In the genomic region with DNA sequence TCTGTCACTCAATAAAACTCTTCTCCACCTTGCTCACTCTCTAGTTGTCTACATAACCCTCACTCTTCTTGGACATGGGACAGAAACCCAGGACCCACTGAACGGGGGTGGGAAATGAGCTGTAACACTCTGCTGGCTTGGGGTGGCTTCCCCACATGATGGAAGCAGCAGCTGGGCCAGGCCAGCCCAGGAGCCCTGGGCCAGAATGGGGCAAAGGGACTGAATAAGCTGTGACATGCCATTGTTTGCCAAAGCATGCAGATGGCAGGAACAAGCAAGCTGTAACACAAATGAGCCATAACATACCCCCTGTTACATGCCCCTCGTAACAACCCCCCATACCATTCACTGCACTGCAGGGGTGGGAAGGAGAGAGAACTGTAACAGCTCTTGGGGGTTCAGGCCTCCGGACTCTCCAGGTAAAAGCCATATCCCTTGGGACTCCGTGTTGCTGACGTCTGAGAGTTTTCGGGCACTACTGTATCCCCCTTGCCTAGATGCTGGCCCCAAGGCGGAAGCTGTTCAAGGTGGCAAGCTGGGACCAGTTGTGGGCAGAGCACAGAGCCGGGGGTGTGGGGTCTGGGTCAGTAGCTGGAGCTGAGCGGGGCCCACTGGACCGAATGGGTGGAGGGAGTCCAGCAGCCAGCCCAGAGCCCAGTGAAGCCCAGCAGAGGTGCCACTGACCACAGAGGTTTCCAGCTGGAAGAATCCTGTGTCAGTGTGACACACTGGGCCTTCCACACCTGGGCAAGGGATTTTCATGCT, we compare ENCODE assay signal across 29 cellular contexts. TPM values are rescaled to one million over a fixed set of nuclear protein-coding genes. Genes with fewer than 3 reads are reported as not detected.
"Had no signal": no experiment of that assay in that cellular context is flagged by ENCODE, and none has a peak within 500 bp of the region (broad histone marks: within the 10 kb centered on the region; RNA-seq: fewer than 3 reads in every experiment).

No MANE protein-coding gene starts in this region.

- H3K9me3 Mint-ChIP-seq: activated CD4-positive, alpha-beta memory T cell treated with anti-CD3 and anti-CD28 coated beads, Interleukin-2, amount 10 ng/mL, durations not matched to agents 7 days and 5 days; activated CD4-positive, alpha-beta T cell treated with anti-CD3 and anti-CD28 coated beads, Interleukin-2, amount 10 ng/mL, durations not matched to agents 7 days and 5 days; naive thymus-derived CD4-positive, alpha-beta T cell; stimulated activated naive CD8-positive, alpha-beta T cell treated with anti-CD3 and anti-CD28 coated beads, Interleukin-15, amount 100 ng/mL, for 72 hours had no signal

- H3K9me3 ChIP-seq: gastrocnemius medialis, right atrium auricular region, spleen, tibial nerve had no signal

- H3K4me3 ChIP-seq: gastrocnemius medialis, right atrium auricular region, spleen, tibial nerve had no signal

- H3K4me3 Mint-ChIP-seq: activated CD4-positive, alpha-beta memory T cell treated with anti-CD3 and anti-CD28 coated beads, Interleukin-2, amount 10 ng/mL, durations not matched to agents 7 days and 5 days; activated CD4-positive, alpha-beta T cell treated with anti-CD3 and anti-CD28 coated beads, Interleukin-2, amount 10 ng/mL, durations not matched to agents 7 days and 5 days; activated naive CD8-positive, alpha-beta T cell; naive thymus-derived CD4-positive, alpha-beta T cell; stimulated activated naive CD8-positive, alpha-beta T cell treated with anti-CD3 and anti-CD28 coated beads, Interleukin-15, amount 100 ng/mL, for 72 hours; T-helper 17 cell had no signal

- H3K36me3 Mint-ChIP-seq: activated naive CD8-positive, alpha-beta T cell; naive thymus-derived CD4-positive, alpha-beta T cell had no signal

- H3K27me3 Mint-ChIP-seq: activated naive CD8-positive, alpha-beta T cell had no signal

- H3K27ac ChIP-seq: gastrocnemius medialis, right atrium auricular region, spleen, tibial nerve had no signal

- H3K27ac Mint-ChIP-seq: activated CD4-positive, alpha-beta memory T cell treated with anti-CD3 and anti-CD28 coated beads, Interleukin-2, amount 10 ng/mL, durations not matched to agents 7 days and 5 days; activated CD4-positive, alpha-beta T cell treated with anti-CD3 and anti-CD28 coated beads, Interleukin-2, amount 10 ng/mL, durations not matched to agents 7 days and 5 days; activated naive CD8-positive, alpha-beta T cell; T-helper 17 cell had no signal

- H3K36me3 ChIP-seq: gastrocnemius medialis, right atrium auricular region, spleen, tibial nerve had no signal

- H3K4me1 ChIP-seq: gastrocnemius medialis, right atrium auricular region, spleen, tibial nerve had no signal

- DNase-seq: activated CD4-positive, alpha-beta memory T cell treated with anti-CD3 and anti-CD28 coated beads, Interleukin-2, amount 10 ng/mL, durations not matched to agents 7 days and 5 days; activated CD4-positive, alpha-beta T cell treated with anti-CD3 and anti-CD28 coated beads for 1 hour; activated CD4-positive, alpha-beta T cell treated with anti-CD3 and anti-CD28 coated beads, Interleukin-2, amount 10 ng/mL, durations not matched to agents 7 days and 5 days; activated effector memory CD4-positive, alpha-beta T cell treated with Interleukin-2 at 50 U/mL for 16 hours; activated naive CD4-positive, alpha-beta T cell treated with Interleukin-2 at 50 U/mL for 16 hours; anterior cingulate cortex; effector CD8-positive, alpha-beta T cell; gastrocnemius medialis; glutamatergic neuron; mammary epithelial cell; midbrain; occipital lobe; spleen; stimulated activated CD4-positive, alpha-beta T cell treated with anti-CD3 and anti-CD28 coated beads, Interleukin-2, amount 100 ng/mL, for 48 hours; stimulated activated naive CD8-positive, alpha-beta T cell treated with anti-CD3 and anti-CD28 coated beads, Interleukin-15, amount 100 ng/mL, for 72 hours; T-helper 17 cell; T1000 had no signal

- H3K27me3 ChIP-seq: right atrium auricular region, spleen had no signal

- H3K4me1 Mint-ChIP-seq: activated CD4-positive, alpha-beta memory T cell treated with anti-CD3 and anti-CD28 coated beads, Interleukin-2, amount 10 ng/mL, durations not matched to agents 7 days and 5 days; activated CD4-positive, alpha-beta T cell treated with anti-CD3 and anti-CD28 coated beads, Interleukin-2, amount 10 ng/mL, durations not matched to agents 7 days and 5 days; naive thymus-derived CD4-positive, alpha-beta T cell had no signal

RNA-seq across cellular contexts. Expression of a gene that starts 56.1 kb away (rescaled TPM):
- total RNA-seq: activated CD4-positive, alpha-beta memory T cell treated with anti-CD3 and anti-CD28 coated beads, Interleukin-2, amount 10 ng/mL, durations not matched to agents 7 days and 5 days; bronchial epithelial cell; dermis microvascular lymphatic vessel endothelial cell; epithelial cell of proximal tubule; gastrocnemius medialis; liver; mammary epithelial cell; naive thymus-derived CD4-positive, alpha-beta T cell; occipital lobe; pulmonary artery endothelial cell; right atrium auricular region; spleen; T-helper 17 cell; tibial nerve; ureter had no signal
- polyA plus RNA-seq: adipose tissue; liver; mammary epithelial cell; naive thymus-derived CD4-positive, alpha-beta T cell; neural cell; spleen had no signal
